11 cellular contexts compared by ENCODE assay signal in the genomic region with DNA sequence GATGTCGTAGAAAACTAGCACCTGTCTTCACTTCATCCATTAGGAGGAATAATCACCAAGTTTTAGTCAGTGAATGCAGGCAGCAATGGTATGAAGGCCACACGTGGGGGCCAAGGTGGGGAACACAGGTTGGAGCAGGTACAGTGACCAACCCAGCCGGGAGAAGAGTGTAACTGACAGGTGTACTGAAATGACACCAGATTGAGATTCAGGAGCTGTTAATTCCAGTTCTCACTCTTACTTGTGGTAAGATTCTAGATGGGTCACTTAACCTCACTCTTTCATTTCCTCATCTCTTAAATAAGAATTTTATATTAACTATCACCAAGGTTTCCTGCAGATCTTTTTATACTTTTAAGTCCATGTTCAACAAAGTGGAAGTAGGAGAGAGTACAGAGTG.
DNase-seq lines count a peak whose midpoint lies in the region; ATAC-seq and TF ChIP-seq lines count a peak whose summit lies in the region.
"Had no signal": no experiment of that assay in that cellular context is flagged by ENCODE, and none has a peak within 500 bp of the region (broad histone marks: within the 10 kb centered on the region; RNA-seq: fewer than 3 reads in every experiment).

No MANE protein-coding gene starts in this region.

- H3K9ac ChIP-seq in OCI-LY3 (ENCODE audit: low read length) = no peak overlapping the region

- H3K36me3 ChIP-seq in OCI-LY3 (replicated peaks; ENCODE audit: low read depth, low read length) = no peaks in the 10 kb centered on the region
- H3K36me3 ChIP-seq in effector memory CD4-positive, alpha-beta T cell (ENCODE audit: control insufficient read depth, insufficient read depth, low read length) = no peaks in the 10 kb centered on the region

- H3K79me2 ChIP-seq in OCI-LY3 (ENCODE audit: low read length) = no peaks in the 10 kb centered on the region

- no peaks in the 10 kb centered on the region for H3K9me3 ChIP-seq in OCI-LY3 (ENCODE audit: insufficient read depth, low read length)
- H3K9me3 ChIP-seq in effector memory CD4-positive, alpha-beta T cell (ENCODE audit: control insufficient read depth, low read length) = no peaks in the 10 kb centered on the region

- H3K4me1 ChIP-seq in OCI-LY3 (ENCODE audit: low read length) = peaks cover 15% of the 10 kb centered on the region
- H3K4me1 ChIP-seq in effector memory CD4-positive, alpha-beta T cell (ENCODE audit: control insufficient read depth, insufficient read depth, low read length, poor library complexity, severe bottlenecking) = no peaks in the 10 kb centered on the region

- DNase-seq in foreskin melanocyte (no peak), T-helper 2 cell (no peak), NCI-H2081 (lab: John Stamatoyannopoulos, UW) (no peak)
- no peak for DNase-seq in effector memory CD4-positive, alpha-beta T cell
- DNase-seq: CD8-positive, alpha-beta T cell; GDM1; immature natural killer cell had no signal

- ATAC-seq in GM19025 (IDR thresholded peaks at IDR 0.05; ENCODE audit: low read depth, unreplicated experiment) (peak; percentile 77), GM21717 (IDR thresholded peaks at IDR 0.05; ENCODE audit: unreplicated experiment) (peak; percentile 97), HG03097 (IDR thresholded peaks at IDR 0.05; ENCODE audit: low FRiP score, unreplicated experiment) (peak; percentile 97)
- ATAC-seq: CD8-positive, alpha-beta T cell had no signal

- peaks cover 31% of the 10 kb centered on the region for H3K27me3 ChIP-seq in OCI-LY3 (ENCODE audit: low read depth, low read length)
- H3K27me3 ChIP-seq in effector memory CD4-positive, alpha-beta T cell (replicated peaks; ENCODE audit: control insufficient read depth, insufficient read depth, low read length, poor library complexity, severe bottlenecking) = no peaks in the 10 kb centered on the region

- peak overlapping the region; percentile 53 for H3K4me2 ChIP-seq in OCI-LY3 (ENCODE audit: low read length)

- TF ChIP-seq CTCF in OCI-LY3 (IDR thresholded peaks at IDR 0.05; ENCODE audit: low read depth, low read length) = no peak

- H3K4me3 ChIP-seq in OCI-LY3 (ENCODE audit: low read length) = no peak overlapping the region
- H3K4me3 ChIP-seq in effector memory CD4-positive, alpha-beta T cell (ENCODE audit: insufficient read depth, low read depth, low read length, poor library complexity, severe bottlenecking) = no peak overlapping the region

- H3K27ac ChIP-seq in OCI-LY3 (ENCODE audit: low read length) = no peak overlapping the region
- H3K27ac ChIP-seq in effector memory CD4-positive, alpha-beta T cell (ENCODE audit: insufficient read depth, low read length, poor library complexity, severe bottlenecking) = no peak overlapping the region

- H2AFZ ChIP-seq in OCI-LY3 (ENCODE audit: low read depth, low read length) = no peak overlapping the region

- peaks cover 12% of the 10 kb centered on the region; the same call in 1 of the 2 replicates for H4K20me1 ChIP-seq in OCI-LY3 (ENCODE audit: insufficient read depth, low read length)
